1 cellular context compared by ENCODE assay signal in the genomic region with DNA sequence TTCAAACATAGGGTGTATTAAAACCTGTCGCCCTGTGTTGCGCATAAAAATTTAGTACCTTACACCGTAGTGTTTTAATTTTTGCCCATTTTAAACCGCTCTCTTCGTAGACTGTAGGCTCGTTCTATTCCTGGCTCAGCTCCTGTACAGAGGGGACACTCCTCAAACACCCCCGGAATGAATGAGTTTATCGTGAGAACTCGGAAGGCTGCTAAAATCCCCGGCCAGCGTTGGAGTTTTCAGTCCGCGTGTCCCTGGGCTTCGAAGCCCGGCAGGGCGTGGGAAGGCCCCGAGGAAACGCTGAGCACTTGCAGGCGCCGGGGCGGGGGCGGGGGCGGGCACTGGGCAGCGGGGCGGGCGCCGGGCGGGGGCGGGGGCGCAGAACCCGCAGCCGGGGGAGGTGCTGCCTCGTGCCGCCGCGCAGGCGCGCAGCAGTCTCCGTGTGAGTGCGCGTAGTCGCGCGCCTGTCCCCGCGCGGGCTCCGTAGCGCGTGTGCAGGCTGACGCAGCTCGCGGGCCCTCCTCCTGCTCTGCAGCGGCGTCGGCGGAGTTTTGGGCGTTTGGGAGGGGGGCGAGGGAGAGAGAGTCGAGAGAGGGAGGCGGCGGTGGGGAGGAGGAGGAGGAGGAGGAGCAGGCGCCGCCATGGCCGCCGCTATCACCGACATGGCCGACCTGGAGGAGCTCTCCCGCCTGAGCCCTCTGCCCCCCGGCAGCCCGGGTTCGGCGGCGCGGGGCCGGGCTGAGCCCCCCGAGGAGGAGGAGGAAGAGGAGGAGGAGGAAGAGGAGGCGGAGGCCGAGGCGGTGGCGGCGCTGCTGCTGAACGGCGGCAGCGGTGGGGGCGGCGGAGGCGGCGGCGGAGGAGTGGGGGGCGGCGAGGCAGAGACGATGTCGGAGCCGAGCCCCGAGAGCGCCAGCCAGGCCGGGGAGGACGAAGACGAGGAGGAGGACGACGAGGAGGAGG.
A peak's percentile ranks its signal among the peaks of the same experiment; 100 is the strongest.
TF ChIP-seq lines count a peak whose summit lies in the region.

A gene with protein sequence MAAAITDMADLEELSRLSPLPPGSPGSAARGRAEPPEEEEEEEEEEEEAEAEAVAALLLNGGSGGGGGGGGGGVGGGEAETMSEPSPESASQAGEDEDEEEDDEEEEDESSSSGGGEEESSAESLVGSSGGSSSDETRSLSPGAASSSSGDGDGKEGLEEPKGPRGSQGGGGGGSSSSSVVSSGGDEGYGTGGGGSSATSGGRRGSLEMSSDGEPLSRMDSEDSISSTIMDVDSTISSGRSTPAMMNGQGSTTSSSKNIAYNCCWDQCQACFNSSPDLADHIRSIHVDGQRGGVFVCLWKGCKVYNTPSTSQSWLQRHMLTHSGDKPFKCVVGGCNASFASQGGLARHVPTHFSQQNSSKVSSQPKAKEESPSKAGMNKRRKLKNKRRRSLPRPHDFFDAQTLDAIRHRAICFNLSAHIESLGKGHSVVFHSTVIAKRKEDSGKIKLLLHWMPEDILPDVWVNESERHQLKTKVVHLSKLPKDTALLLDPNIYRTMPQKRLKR (plus strand): TSS at position 434 of the 960 bp plus-strand sequence. CDS start 208 bp downstream, at position 642.

TF ChIP-seq in GM12878, 131 proteins besides CTCF, POLR2A, EP300 and RAD21 (continued from another document and continues in another):
- TF ChIP-seq, protein P1, sequence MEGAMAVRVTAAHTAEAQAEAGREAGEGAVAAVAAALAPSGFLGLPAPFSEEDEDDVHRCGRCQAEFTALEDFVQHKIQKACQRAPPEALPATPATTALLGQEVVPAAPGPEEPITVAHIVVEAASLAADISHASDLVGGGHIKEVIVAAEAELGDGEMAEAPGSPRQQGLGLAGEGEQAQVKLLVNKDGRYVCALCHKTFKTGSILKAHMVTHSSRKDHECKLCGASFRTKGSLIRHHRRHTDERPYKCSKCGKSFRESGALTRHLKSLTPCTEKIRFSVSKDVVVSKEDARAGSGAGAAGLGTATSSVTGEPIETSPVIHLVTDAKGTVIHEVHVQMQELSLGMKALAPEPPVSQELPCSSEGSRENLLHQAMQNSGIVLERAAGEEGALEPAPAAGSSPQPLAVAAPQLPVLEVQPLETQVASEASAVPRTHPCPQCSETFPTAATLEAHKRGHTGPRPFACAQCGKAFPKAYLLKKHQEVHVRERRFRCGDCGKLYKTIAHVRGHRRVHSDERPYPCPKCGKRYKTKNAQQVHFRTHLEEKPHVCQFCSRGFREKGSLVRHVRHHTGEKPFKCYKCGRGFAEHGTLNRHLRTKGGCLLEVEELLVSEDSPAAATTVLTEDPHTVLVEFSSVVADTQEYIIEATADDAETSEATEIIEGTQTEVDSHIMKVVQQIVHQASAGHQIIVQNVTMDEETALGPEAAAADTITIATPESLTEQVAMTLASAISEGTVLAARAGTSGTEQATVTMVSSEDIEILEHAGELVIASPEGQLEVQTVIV (IDR thresholded peaks at IDR 0.05; ENCODE audit: borderline replicate concordance, partially characterized antibody): no peak
- peak; percentile 34; the same call in 1 of the 2 replicates for TF ChIP-seq CBX5 (IDR thresholded peaks at IDR 0.05; ENCODE audit: low read depth)
- 0 out of 2 replicates have a peak, but pooled peaks have one; percentile 4 for TF ChIP-seq BCL11A (IDR thresholded peaks at IDR 0.05; ENCODE audit: low read depth, low read length)
- TF ChIP-seq DPF2 (IDR thresholded peaks at IDR 0.05): 0 out of 2 replicates have a peak, but pooled peaks have one; percentile 73
- TF ChIP-seq HDAC2 (IDR thresholded peaks at IDR 0.05): 0 out of 2 replicates have a peak, but pooled peaks have one; percentile 37
- 0 out of 2 replicates have a peak, but pooled peaks have one; percentile 8 for TF ChIP-seq SMC3 (IDR thresholded peaks at IDR 0.05; ENCODE audit: borderline replicate concordance, low read length)
- TF ChIP-seq ZSCAN29 (IDR thresholded peaks at IDR 0.05): 0 out of 2 replicates have a peak, but pooled peaks have one; percentile 3
- TF ChIP-seq ASH2L (IDR thresholded peaks at IDR 0.05; ENCODE audit: borderline replicate concordance, low read depth): peak; percentile 70; the same call in 1 of the 2 replicates
- no peak for TF ChIP-seq ETV6 (conservative IDR thresholded peaks at IDR 0.05 in 1 of 2, IDR thresholded peaks at IDR 0.05 in 1 of 2; ENCODE audit: borderline replicate concordance in 1 of 2, low read depth in 1 of 2)
- TF ChIP-seq NRF1 (conservative IDR thresholded peaks at IDR 0.05; ENCODE audit: low read depth, low read length): peak; percentile 63
- TF ChIP-seq MEF2A (IDR thresholded peaks at IDR 0.05; ENCODE audit: insufficient read depth, low read depth, low read length): 0 out of 2 replicates have a peak, but pooled peaks have one; percentile 6
- TF ChIP-seq SMARCA5 (IDR thresholded peaks at IDR 0.05): 0 out of 2 replicates have a peak, but pooled peaks have one; percentile 25
- TF ChIP-seq PAX5 (IDR thresholded peaks at IDR 0.05; ENCODE audit: borderline replicate concordance, low read depth, low read length): 0 out of 2 replicates have a peak, but pooled peaks have one; percentile 16
- TF ChIP-seq YY1 (IDR thresholded peaks at IDR 0.05; ENCODE audit: low read depth, low read length): peak; percentile 94
- no peak for TF ChIP-seq SUPT20H (IDR thresholded peaks at IDR 0.05; ENCODE audit: borderline replicate concordance, control insufficient read depth, low read depth, low read length)
- TF ChIP-seq BACH1 (IDR thresholded peaks at IDR 0.05; ENCODE audit: borderline replicate concordance): peak; percentile 86; the same call in 1 of the 2 replicates
- 0 out of 2 replicates have a peak, but pooled peaks have one; percentile 52 for TF ChIP-seq TAF1 (IDR thresholded peaks at IDR 0.05; ENCODE audit: borderline replicate concordance, low read depth, low read length)
- TF ChIP-seq, protein P2, sequence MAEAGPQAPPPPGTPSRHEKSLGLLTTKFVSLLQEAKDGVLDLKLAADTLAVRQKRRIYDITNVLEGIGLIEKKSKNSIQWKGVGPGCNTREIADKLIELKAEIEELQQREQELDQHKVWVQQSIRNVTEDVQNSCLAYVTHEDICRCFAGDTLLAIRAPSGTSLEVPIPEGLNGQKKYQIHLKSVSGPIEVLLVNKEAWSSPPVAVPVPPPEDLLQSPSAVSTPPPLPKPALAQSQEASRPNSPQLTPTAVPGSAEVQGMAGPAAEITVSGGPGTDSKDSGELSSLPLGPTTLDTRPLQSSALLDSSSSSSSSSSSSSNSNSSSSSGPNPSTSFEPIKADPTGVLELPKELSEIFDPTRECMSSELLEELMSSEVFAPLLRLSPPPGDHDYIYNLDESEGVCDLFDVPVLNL (IDR thresholded peaks at IDR 0.05; ENCODE audit: low read depth, low read length): no peak
- no peak for TF ChIP-seq NR2C2 (IDR thresholded peaks at IDR 0.05; ENCODE audit: borderline replicate concordance, control insufficient read depth, insufficient read length, low read depth)
- peak; percentile 90 for TF ChIP-seq MYC (IDR thresholded peaks at IDR 0.05; ENCODE audit: insufficient read depth, insufficient read length, insufficient replicate concordance, low read length, severe bottlenecking)
- TF ChIP-seq IKZF2 (IDR thresholded peaks at IDR 0.05): peak in 1 of 2 experiments; percentile 20; a peak in 1 of 4 replicates
- TF ChIP-seq ZNF384 (IDR thresholded peaks at IDR 0.05; ENCODE audit: borderline replicate concordance, low read depth, low read length): no peak
- TF ChIP-seq, protein P3, sequence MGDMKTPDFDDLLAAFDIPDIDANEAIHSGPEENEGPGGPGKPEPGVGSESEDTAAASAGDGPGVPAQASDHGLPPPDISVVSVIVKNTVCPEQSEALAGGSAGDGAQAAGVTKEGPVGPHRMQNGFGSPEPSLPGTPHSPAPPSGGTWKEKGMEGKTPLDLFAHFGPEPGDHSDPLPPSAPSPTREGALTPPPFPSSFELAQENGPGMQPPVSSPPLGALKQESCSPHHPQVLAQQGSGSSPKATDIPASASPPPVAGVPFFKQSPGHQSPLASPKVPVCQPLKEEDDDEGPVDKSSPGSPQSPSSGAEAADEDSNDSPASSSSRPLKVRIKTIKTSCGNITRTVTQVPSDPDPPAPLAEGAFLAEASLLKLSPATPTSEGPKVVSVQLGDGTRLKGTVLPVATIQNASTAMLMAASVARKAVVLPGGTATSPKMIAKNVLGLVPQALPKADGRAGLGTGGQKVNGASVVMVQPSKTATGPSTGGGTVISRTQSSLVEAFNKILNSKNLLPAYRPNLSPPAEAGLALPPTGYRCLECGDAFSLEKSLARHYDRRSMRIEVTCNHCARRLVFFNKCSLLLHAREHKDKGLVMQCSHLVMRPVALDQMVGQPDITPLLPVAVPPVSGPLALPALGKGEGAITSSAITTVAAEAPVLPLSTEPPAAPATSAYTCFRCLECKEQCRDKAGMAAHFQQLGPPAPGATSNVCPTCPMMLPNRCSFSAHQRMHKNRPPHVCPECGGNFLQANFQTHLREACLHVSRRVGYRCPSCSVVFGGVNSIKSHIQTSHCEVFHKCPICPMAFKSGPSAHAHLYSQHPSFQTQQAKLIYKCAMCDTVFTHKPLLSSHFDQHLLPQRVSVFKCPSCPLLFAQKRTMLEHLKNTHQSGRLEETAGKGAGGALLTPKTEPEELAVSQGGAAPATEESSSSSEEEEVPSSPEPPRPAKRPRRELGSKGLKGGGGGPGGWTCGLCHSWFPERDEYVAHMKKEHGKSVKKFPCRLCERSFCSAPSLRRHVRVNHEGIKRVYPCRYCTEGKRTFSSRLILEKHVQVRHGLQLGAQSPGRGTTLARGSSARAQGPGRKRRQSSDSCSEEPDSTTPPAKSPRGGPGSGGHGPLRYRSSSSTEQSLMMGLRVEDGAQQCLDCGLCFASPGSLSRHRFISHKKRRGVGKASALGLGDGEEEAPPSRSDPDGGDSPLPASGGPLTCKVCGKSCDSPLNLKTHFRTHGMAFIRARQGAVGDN (IDR thresholded peaks at IDR 0.05): peak; percentile 90; the same call in 1 of the 2 replicates
- TF ChIP-seq ZNF622 (IDR thresholded peaks at IDR 0.05): no peak
- no peak for TF ChIP-seq ZNF207 (IDR thresholded peaks at IDR 0.05; ENCODE audit: borderline replicate concordance)
- TF ChIP-seq CHD2 (IDR thresholded peaks at IDR 0.05; ENCODE audit: borderline replicate concordance, low read depth, low read length): peak; percentile 30
- TF ChIP-seq EGR1 (IDR thresholded peaks at IDR 0.05; ENCODE audit: borderline replicate concordance in 1 of 2, low read depth in 2 of 2, low read length in 2 of 2): peak in 1 of 2 experiments; percentile 83; a peak in 2 of 3 replicates
- TF ChIP-seq, protein P4, sequence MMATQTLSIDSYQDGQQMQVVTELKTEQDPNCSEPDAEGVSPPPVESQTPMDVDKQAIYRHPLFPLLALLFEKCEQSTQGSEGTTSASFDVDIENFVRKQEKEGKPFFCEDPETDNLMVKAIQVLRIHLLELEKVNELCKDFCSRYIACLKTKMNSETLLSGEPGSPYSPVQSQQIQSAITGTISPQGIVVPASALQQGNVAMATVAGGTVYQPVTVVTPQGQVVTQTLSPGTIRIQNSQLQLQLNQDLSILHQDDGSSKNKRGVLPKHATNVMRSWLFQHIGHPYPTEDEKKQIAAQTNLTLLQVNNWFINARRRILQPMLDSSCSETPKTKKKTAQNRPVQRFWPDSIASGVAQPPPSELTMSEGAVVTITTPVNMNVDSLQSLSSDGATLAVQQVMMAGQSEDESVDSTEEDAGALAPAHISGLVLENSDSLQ (IDR thresholded peaks at IDR 0.05): no peak
- TF ChIP-seq POLR2AphosphoS2 (IDR thresholded peaks at IDR 0.05; ENCODE audit: low read depth, low read length): peak; percentile 48; the same call in 1 of the 2 replicates
- TF ChIP-seq ATF7 (IDR thresholded peaks at IDR 0.05; ENCODE audit: low read depth): 0 out of 2 replicates have a peak, but pooled peaks have one; percentile 23
- TF ChIP-seq NFIC (IDR thresholded peaks at IDR 0.05; ENCODE audit: low read depth, low read length): no peak
- TF ChIP-seq NR2C1 (IDR thresholded peaks at IDR 0.05): no peak
- TF ChIP-seq POU2F2 (IDR thresholded peaks at IDR 0.05; ENCODE audit: borderline replicate concordance, low read depth, low read length): 0 out of 3 replicates have a peak, but pooled peaks have one; percentile 51
- TF ChIP-seq FOXM1 (IDR thresholded peaks at IDR 0.05; ENCODE audit: low read depth, low read length): peak; percentile 17; the same call in 1 of the 2 replicates
- no peak for TF ChIP-seq BRCA1 (IDR thresholded peaks at IDR 0.05; ENCODE audit: low read depth, low read length)
- TF ChIP-seq POLR2AphosphoS5 (IDR thresholded peaks at IDR 0.05; ENCODE audit: low read length): peak; percentile 19; the same call in 1 of the 2 replicates
- peak; percentile 95 for TF ChIP-seq CREB1 (IDR thresholded peaks at IDR 0.05; ENCODE audit: low read depth)
- 0 out of 2 replicates have a peak, but pooled peaks have one; percentile 46 for TF ChIP-seq MXI1 (IDR thresholded peaks at IDR 0.05; ENCODE audit: low read depth, low read length)
- TF ChIP-seq, protein P5, sequence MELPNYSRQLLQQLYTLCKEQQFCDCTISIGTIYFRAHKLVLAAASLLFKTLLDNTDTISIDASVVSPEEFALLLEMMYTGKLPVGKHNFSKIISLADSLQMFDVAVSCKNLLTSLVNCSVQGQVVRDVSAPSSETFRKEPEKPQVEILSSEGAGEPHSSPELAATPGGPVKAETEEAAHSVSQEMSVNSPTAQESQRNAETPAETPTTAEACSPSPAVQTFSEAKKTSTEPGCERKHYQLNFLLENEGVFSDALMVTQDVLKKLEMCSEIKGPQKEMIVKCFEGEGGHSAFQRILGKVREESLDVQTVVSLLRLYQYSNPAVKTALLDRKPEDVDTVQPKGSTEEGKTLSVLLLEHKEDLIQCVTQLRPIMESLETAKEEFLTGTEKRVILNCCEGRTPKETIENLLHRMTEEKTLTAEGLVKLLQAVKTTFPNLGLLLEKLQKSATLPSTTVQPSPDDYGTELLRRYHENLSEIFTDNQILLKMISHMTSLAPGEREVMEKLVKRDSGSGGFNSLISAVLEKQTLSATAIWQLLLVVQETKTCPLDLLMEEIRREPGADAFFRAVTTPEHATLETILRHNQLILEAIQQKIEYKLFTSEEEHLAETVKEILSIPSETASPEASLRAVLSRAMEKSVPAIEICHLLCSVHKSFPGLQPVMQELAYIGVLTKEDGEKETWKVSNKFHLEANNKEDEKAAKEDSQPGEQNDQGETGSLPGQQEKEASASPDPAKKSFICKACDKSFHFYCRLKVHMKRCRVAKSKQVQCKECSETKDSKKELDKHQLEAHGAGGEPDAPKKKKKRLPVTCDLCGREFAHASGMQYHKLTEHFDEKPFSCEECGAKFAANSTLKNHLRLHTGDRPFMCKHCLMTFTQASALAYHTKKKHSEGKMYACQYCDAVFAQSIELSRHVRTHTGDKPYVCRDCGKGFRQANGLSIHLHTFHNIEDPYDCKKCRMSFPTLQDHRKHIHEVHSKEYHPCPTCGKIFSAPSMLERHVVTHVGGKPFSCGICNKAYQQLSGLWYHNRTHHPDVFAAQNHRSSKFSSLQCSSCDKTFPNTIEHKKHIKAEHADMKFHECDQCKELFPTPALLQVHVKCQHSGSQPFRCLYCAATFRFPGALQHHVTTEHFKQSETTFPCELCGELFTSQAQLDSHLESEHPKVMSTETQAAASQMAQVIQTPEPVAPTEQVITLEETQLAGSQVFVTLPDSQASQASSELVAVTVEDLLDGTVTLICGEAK (IDR thresholded peaks at IDR 0.05; ENCODE audit: borderline replicate concordance): peak; percentile 30; the same call in 1 of the 2 replicates
- peak; percentile 26; the same call in 1 of the 2 replicates for TF ChIP-seq TBL1XR1 (IDR thresholded peaks at IDR 0.05; ENCODE audit: low read depth, low read length)
- peak; percentile 29 for TF ChIP-seq SP1 (IDR thresholded peaks at IDR 0.05; ENCODE audit: low read depth, low read length)
- TF ChIP-seq CREM (IDR thresholded peaks at IDR 0.05; ENCODE audit: low read depth): peak; percentile 88
- peak; percentile 50; the same call in 1 of the 2 replicates for TF ChIP-seq RB1 (IDR thresholded peaks at IDR 0.05; ENCODE audit: borderline replicate concordance)
- no peak for TF ChIP-seq STAT3 (IDR thresholded peaks at IDR 0.05; ENCODE audit: low read depth, low read length)
- TF ChIP-seq SIX5 (IDR thresholded peaks at IDR 0.05; ENCODE audit: low read depth, low read length, severe bottlenecking): no peak
- 0 out of 2 replicates have a peak, but pooled peaks have one; percentile 20 for TF ChIP-seq ZBED1 (IDR thresholded peaks at IDR 0.05; ENCODE audit: borderline replicate concordance)
